1 cellular context compared by ENCODE assay signal in genomic region chrX:119573222-119573621, GRCh38.
TF ChIP-seq lines count a peak whose summit lies in the region.

No MANE protein-coding gene starts in this region.

TF ChIP-seq in GM12878, 131 proteins besides CTCF, POLR2A, EP300 and RAD21:
- no peak for TF ChIP-seq ZNF687 (IDR thresholded peaks at IDR 0.05)
- TF ChIP-seq TCF3 (IDR thresholded peaks at IDR 0.05; ENCODE audit: borderline replicate concordance, insufficient read depth, low read depth, low read length), result no peak
- TF ChIP-seq, protein P1, sequence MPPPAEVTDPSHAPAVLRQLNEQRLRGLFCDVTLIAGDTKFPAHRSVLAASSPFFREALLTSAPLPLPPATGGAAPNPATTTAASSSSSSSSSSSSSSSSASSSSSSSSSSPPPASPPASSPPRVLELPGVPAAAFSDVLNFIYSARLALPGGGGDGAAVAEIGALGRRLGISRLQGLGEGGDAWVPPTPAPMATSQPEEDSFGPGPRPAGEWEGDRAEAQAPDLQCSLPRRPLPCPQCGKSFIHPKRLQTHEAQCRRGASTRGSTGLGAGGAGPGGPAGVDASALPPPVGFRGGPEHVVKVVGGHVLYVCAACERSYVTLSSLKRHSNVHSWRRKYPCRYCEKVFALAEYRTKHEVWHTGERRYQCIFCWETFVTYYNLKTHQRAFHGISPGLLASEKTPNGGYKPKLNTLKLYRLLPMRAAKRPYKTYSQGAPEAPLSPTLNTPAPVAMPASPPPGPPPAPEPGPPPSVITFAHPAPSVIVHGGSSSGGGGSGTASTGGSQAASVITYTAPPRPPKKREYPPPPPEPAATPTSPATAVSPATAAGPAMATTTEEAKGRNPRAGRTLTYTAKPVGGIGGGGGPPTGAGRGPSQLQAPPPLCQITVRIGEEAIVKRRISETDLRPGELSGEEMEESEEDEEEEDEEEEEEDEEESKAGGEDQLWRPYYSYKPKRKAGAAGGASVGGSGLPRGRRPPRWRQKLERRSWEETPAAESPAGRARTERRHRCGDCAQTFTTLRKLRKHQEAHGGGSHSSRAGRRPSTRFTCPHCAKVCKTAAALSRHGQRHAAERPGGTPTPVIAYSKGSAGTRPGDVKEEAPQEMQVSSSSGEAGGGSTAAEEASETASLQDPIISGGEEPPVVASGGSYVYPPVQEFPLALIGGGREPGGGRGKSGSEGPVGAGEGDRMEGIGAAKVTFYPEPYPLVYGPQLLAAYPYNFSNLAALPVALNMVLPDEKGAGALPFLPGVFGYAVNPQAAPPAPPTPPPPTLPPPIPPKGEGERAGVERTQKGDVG (CRISPR knock-in tag; IDR thresholded peaks at IDR 0.05), result no peak
- no peak for TF ChIP-seq TARDBP (IDR thresholded peaks at IDR 0.05; ENCODE audit: borderline replicate concordance)
- no peak for TF ChIP-seq PML (IDR thresholded peaks at IDR 0.05; ENCODE audit: low read length)
